10 cellular contexts compared by ENCODE assay signal in genomic region chr5:138440226-138441073, GRCh38. TPM values are rescaled to one million over a fixed set of nuclear protein-coding genes. Genes with fewer than 3 reads are reported as not detected.
DNase-seq lines count a peak whose midpoint lies in the region; ATAC-seq and TF ChIP-seq lines count a peak whose summit lies in the region.
"Had no signal": no experiment of that assay in that cellular context is flagged by ENCODE, and none has a peak within 500 bp of the region (broad histone marks: within the 10 kb centered on the region; RNA-seq: fewer than 3 reads in every experiment).

No MANE protein-coding gene starts in this region.

- DNase-seq in CD8-positive, alpha-beta T cell = no peak
- DNase-seq in dorsolateral prefrontal cortex (no peak), neural crest cell (ENCODE audit: low read depth, low spot score) (no peak), AML-193 (lab: John Stamatoyannopoulos, UW) (no peak)
- DNase-seq in stimulated activated CD4-positive, alpha-beta T cell treated with anti-CD3 and anti-CD28 coated beads, Interleukin-4, amount 100 ng/mL, for 4 hours = no peak
- DNase-seq: effector memory CD4-positive, alpha-beta T cell; NCI-H187 treated with DMSO at 0.1 percent for 48 hours; trophoblast cell had no signal

- CTCF ChIA-PET in CD8-positive, alpha-beta T cell (lab: Charles Lee) = no interaction called here
- CTCF ChIA-PET in HEK293 (lab: Yijun Ruan, JAX) = interaction anchor here (1.0 to 3.4 kb wide), 3 partner anchors 9 to 64 kb away, joined by 4 to 24 read pairs (median 4); no protein-coding TSS in a partner anchor

- TF ChIP-seq CTCF in CD8-positive, alpha-beta T cell (IDR thresholded peaks at IDR 0.05) = no peak
- TF ChIP-seq CTCF in HEK293 (tag by site-specific recombination; IDR thresholded peaks at IDR 0.05) (no peak), dorsolateral prefrontal cortex (IDR thresholded peaks at IDR 0.05 in 54 of 56, conservative IDR thresholded peaks at IDR 0.05 in 2 of 56; ENCODE audit: low read depth in 1 of 56, partially characterized antibody in 56 of 56) (no peak), neural crest cell (conservative IDR thresholded peaks at IDR 0.05) (no peak)

- no peak overlapping the region for H3K4me3 ChIP-seq in CD8-positive, alpha-beta T cell (ENCODE audit: low read depth, low read length)
- H3K4me3 ChIP-seq in HEK293 (ENCODE audit: low read depth, low read length) (no peak overlapping the region), dorsolateral prefrontal cortex (peak overlapping the region; percentile 42 to 76 (median 65))

- no peaks in the 10 kb centered on the region for H3K27me3 ChIP-seq in CD8-positive, alpha-beta T cell (ENCODE audit: insufficient read depth, low read length)
- H3K27me3 ChIP-seq in dorsolateral prefrontal cortex = no peaks in the 10 kb centered on the region

- peaks cover 17% of the 10 kb centered on the region for H3K4me1 Mint-ChIP-seq in CD8-positive, alpha-beta T cell (ENCODE audit: low read depth)
- peaks cover 32% of the 10 kb centered on the region for H3K4me1 Mint-ChIP-seq in neural crest cell

- no peaks in the 10 kb centered on the region for H3K27me3 Mint-ChIP-seq in CD8-positive, alpha-beta T cell (ENCODE audit: low read depth)
- H3K27me3 Mint-ChIP-seq in neural crest cell (ENCODE audit: low read depth) = no peaks in the 10 kb centered on the region

- no peak overlapping the region for H3K27ac Mint-ChIP-seq in CD8-positive, alpha-beta T cell
- H3K27ac Mint-ChIP-seq in neural crest cell (ENCODE audit: unreplicated experiment) = peak overlapping the region; percentile 93

- peak overlapping the region; percentile 82 for H3K4me3 Mint-ChIP-seq in CD8-positive, alpha-beta T cell
- H3K4me3 Mint-ChIP-seq in neural crest cell = peak overlapping the region; percentile 91

- ATAC-seq in CD8-positive, alpha-beta T cell = no peak
- ATAC-seq in HG02938 (IDR thresholded peaks at IDR 0.05; ENCODE audit: unreplicated experiment) = no peak

- no peak overlapping the region for H3K27ac ChIP-seq in CD8-positive, alpha-beta T cell (ENCODE audit: low read depth, low read length)
- H3K27ac ChIP-seq in HEK293 (ENCODE audit: extremely low read depth, low read depth, low read length) (peak overlapping the region; percentile 68), dorsolateral prefrontal cortex (peak overlapping the region in 53 of 59 donors; percentile 12 to 90 (median 80))

- peaks cover 6% of the 10 kb centered on the region for H3K36me3 ChIP-seq in CD8-positive, alpha-beta T cell (ENCODE audit: insufficient read depth, low read length)
- H3K36me3 ChIP-seq in HEK293 (ENCODE audit: control insufficient read depth in 2 of 2, insufficient read depth in 1 of 2, low read length in 2 of 2) = peaks cover 3 to 48% of the 10 kb centered on the region in 2 experiments

- no peaks in the 10 kb centered on the region for H3K9me3 ChIP-seq in CD8-positive, alpha-beta T cell (ENCODE audit: low read length)
- H3K9me3 ChIP-seq in HEK293 (ENCODE audit: control insufficient read depth, insufficient read depth, low read depth, low read length) = no peaks in the 10 kb centered on the region

- H3K4me1 ChIP-seq in CD8-positive, alpha-beta T cell (ENCODE audit: insufficient read depth, low read length) = peaks cover 13% of the 10 kb centered on the region
- H3K4me1 ChIP-seq in HEK293 (ENCODE audit: control insufficient read depth, insufficient read depth, low read length) = peaks cover 8% of the 10 kb centered on the region; the same call in 1 of the 2 replicates

- H3K9me3 Mint-ChIP-seq in CD8-positive, alpha-beta T cell = no peaks in the 10 kb centered on the region
- H3K9me3 Mint-ChIP-seq in neural crest cell = no peaks in the 10 kb centered on the region

- intact Hi-C loops in CD8-positive, alpha-beta T cell (cut with DNase I, micrococcal nuclease) = no loop called here
- intact Hi-C loops in dorsolateral prefrontal cortex (cut with DNase I) = no loop called here

- H3K36me3 Mint-ChIP-seq in CD8-positive, alpha-beta T cell = peaks cover 15% of the 10 kb centered on the region
- H3K36me3 Mint-ChIP-seq in neural crest cell (ENCODE audit: low read depth) = peaks cover 3% of the 10 kb centered on the region

- POLR2A ChIA-PET in CD8-positive, alpha-beta T cell (lab: Charles Lee) = no interaction called here
- POLR2A ChIA-PET in HEK293 (lab: Yijun Ruan, JAX) = no interaction called here

TF ChIP-seq in HEK293, 187 proteins besides CTCF, POLR2A, EP300 and RAD21:
- peak; percentile 60 for TF ChIP-seq ZIC2 (tag by site-specific recombination; IDR thresholded peaks at IDR 0.05)
- TF ChIP-seq HIC1 (tag by site-specific recombination; IDR thresholded peaks at IDR 0.05) = peak; percentile 74
- peak; percentile 45; the same call in 1 of the 2 replicates for TF ChIP-seq ZNF335 (tag by site-specific recombination; conservative IDR thresholded peaks at IDR 0.05)
- 0 out of 2 replicates have a peak, but pooled peaks have one; percentile 19 for TF ChIP-seq KLF17 (tag by site-specific recombination; IDR thresholded peaks at IDR 0.05)
- TF ChIP-seq ZNF366 (tag by site-specific recombination; conservative IDR thresholded peaks at IDR 0.05) = peak; percentile 41; the same call in 1 of the 2 replicates
- 0 out of 2 replicates have a peak, but pooled peaks have one; percentile 10 for TF ChIP-seq ZNF398 (tag by site-specific recombination; IDR thresholded peaks at IDR 0.05)
- TF ChIP-seq ZNF473 (tag by site-specific recombination; IDR thresholded peaks at IDR 0.05) = no peak
- TF ChIP-seq ZNF426 (tag by site-specific recombination; IDR thresholded peaks at IDR 0.05) = no peak
- TF ChIP-seq ZNF37A (tag by site-specific recombination; IDR thresholded peaks at IDR 0.05) = no peak

RNA-seq across cellular contexts. Expression of gene REEP2, which starts 1.6 kb away (rescaled TPM):
- total RNA-seq in CD8-positive, alpha-beta T cell = under 1 TPM in 1 of 2 experiments, not detected in 1; 0.19 TPM
- total RNA-seq in dorsolateral prefrontal cortex (100 to 1,000 TPM in 119 of 120 experiments, 10 to 100 TPM in 1; 68.4 to 279 (median 196) TPM), neural crest cell (55.1 and 59.2 TPM in 2 replicates)

RNA-seq across cellular contexts. Expression of gene EGR1, which starts 24.8 kb away (rescaled TPM):
- 10 to 100 TPM; 12.1 to 12.7 TPM for total RNA-seq in CD8-positive, alpha-beta T cell
- 100 to 1,000 TPM in 3 of 120 experiments, 10 to 100 TPM in 112, 1 to 10 TPM in 5; 6.0 to 163 (median 19.8) TPM for total RNA-seq in dorsolateral prefrontal cortex
- 21.5 and 26.5 TPM in 2 replicates for total RNA-seq in neural crest cell

Comparison
In these comparisons a context has a peak if more than half of its experiments do, and no peak if none do; other contexts are left out.
1. H3K4me3 ChIP-seq: peak in dorsolateral prefrontal cortex (59 of 59); none in CD8-positive, alpha-beta T cell (single experiment) and HEK293 (single experiment).
2. RNA of gene REEP2, which starts 1.6 kb away (total RNA-seq): 68.4 to 279 TPM in dorsolateral prefrontal cortex and 55.1 to 59.2 TPM in neural crest cell; 0.19 TPM in CD8-positive, alpha-beta T cell; every median in the first group is over 10 times any median in the second.